ENCODE assay signal across 1 cellular context in genomic region chr17:40582328-40582901, GRCh38.
TF ChIP-seq lines count a peak whose summit lies in the region.

No MANE protein-coding gene starts in this region.

TF ChIP-seq in GM12878, 131 proteins besides CTCF, POLR2A, EP300 and RAD21 (continued from another document):
- TF ChIP-seq, protein P1, sequence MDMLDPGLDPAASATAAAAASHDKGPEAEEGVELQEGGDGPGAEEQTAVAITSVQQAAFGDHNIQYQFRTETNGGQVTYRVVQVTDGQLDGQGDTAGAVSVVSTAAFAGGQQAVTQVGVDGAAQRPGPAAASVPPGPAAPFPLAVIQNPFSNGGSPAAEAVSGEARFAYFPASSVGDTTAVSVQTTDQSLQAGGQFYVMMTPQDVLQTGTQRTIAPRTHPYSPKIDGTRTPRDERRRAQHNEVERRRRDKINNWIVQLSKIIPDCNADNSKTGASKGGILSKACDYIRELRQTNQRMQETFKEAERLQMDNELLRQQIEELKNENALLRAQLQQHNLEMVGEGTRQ (IDR thresholded peaks at IDR 0.05; ENCODE audit: borderline replicate concordance, low read depth, low read length) = no peak; the same call in 1 of the 2 replicates
- no peak for TF ChIP-seq E2F8 (IDR thresholded peaks at IDR 0.05; ENCODE audit: low read depth, partially characterized antibody)
- TF ChIP-seq IRF4 (IDR thresholded peaks at IDR 0.05; ENCODE audit: low read depth, low read length) = peak; percentile 93
- no peak for TF ChIP-seq SUPT20H (IDR thresholded peaks at IDR 0.05; ENCODE audit: borderline replicate concordance, control insufficient read depth, low read depth, low read length)
- TF ChIP-seq MYB (IDR thresholded peaks at IDR 0.05; ENCODE audit: borderline replicate concordance, low read depth, low read length) = no peak
- TF ChIP-seq NRF1 (conservative IDR thresholded peaks at IDR 0.05; ENCODE audit: low read depth, low read length) = no peak
- TF ChIP-seq TCF12 (IDR thresholded peaks at IDR 0.05; ENCODE audit: low read depth, low read length) = peak; percentile 96
- TF ChIP-seq PAX5 (IDR thresholded peaks at IDR 0.05; ENCODE audit: borderline replicate concordance, low read depth, low read length) = peak; percentile 95
- 0 out of 2 replicates have a peak, but pooled peaks have one; percentile 50 for TF ChIP-seq CREB1 (IDR thresholded peaks at IDR 0.05; ENCODE audit: low read depth)
- TF ChIP-seq TAF1 (IDR thresholded peaks at IDR 0.05; ENCODE audit: borderline replicate concordance, low read depth, low read length) = no peak
- no peak for TF ChIP-seq ZBED1 (IDR thresholded peaks at IDR 0.05; ENCODE audit: borderline replicate concordance)
- no peak for TF ChIP-seq BCLAF1 (IDR thresholded peaks at IDR 0.05)
- 0 out of 2 replicates have a peak, but pooled peaks have one; percentile 17 for TF ChIP-seq TARDBP (IDR thresholded peaks at IDR 0.05; ENCODE audit: borderline replicate concordance)
